1 cellular context compared by ENCODE assay signal in genomic region chr10:69377191-69377590, GRCh38.
TF ChIP-seq lines count a peak whose summit lies in the region.

No MANE protein-coding gene starts in this region.

TF ChIP-seq in endothelial cell of umbilical vein, 7 proteins besides CTCF, POLR2A, EP300 and RAD21 (continued from another document):
- no peak for TF ChIP-seq JUN (IDR thresholded peaks at IDR 0.05; ENCODE audit: borderline replicate concordance, insufficient read depth, insufficient read length, low read depth)
- TF ChIP-seq POLR2AphosphoS5 (IDR thresholded peaks at IDR 0.05; ENCODE audit: insufficient read depth, low read depth, low read length), result no peak
